22 cellular contexts compared by ENCODE assay signal in genomic region chr21:45927032-45927431, GRCh38. TPM values are rescaled to one million over a fixed set of nuclear protein-coding genes. Genes with fewer than 3 reads are reported as not detected.
DNase-seq lines count a peak whose midpoint lies in the region; ATAC-seq and TF ChIP-seq lines count a peak whose summit lies in the region.
"Had no signal": no experiment of that assay in that cellular context is flagged by ENCODE, and none has a peak within 500 bp of the region (broad histone marks: within the 10 kb centered on the region; RNA-seq: fewer than 3 reads in every experiment).

No MANE protein-coding gene starts in this region.

- H3K36me3 Mint-ChIP-seq in glutamatergic neuron (ENCODE audit: unreplicated experiment), result peaks cover 18% of the 10 kb centered on the region
- H3K36me3 Mint-ChIP-seq: CD4-positive, alpha-beta memory T cell had no signal

- H3K4me1 Mint-ChIP-seq in glutamatergic neuron (ENCODE audit: low read depth, unreplicated experiment), result peaks cover 2% of the 10 kb centered on the region
- H3K4me1 Mint-ChIP-seq: GM23338, H9 had no signal

- H3F3A ChIP-seq in Loucy (ENCODE audit: low read depth), result peaks cover 7% of the 10 kb centered on the region; the same call in 1 of the 2 replicates

- H3K4me1 ChIP-seq in BLaER1 (peaks cover 51% of the 10 kb centered on the region), Loucy (ENCODE audit: insufficient read depth, low read length, poor library complexity, severe bottlenecking) (peaks cover 20% of the 10 kb centered on the region)
- H3K4me1 ChIP-seq: A549, BE2C had no signal

- 0 out of 2 replicates have a peak overlapping the region, but pooled peaks have one; percentile 27 for H3K4me2 ChIP-seq in BLaER1
- H3K4me2 ChIP-seq in Loucy (ENCODE audit: low read depth, low read length, poor library complexity, severe bottlenecking), result peak overlapping the region; percentile 13
- H3K4me2 ChIP-seq: A549, GM23338 had no signal

- DNase-seq in SKM-1 treated with dmso at 0.1 percent for 144 hours (lab: John Stamatoyannopoulos, UW; ENCODE audit: unreplicated experiment) (peak; percentile 5), glutamatergic neuron (no peak), T-helper 9 cell (no peak)
- DNase-seq: 8988T; ACHN; AML-193; BE2C; C1 segment of cervical spinal cord; CD4-positive, alpha-beta memory T cell; DMS 273 treated with DMSO at 0.1 percent for 48 hours; DMS79; EL; GDM1; H9 had no signal

- H3K27ac ChIP-seq in BLaER1, result no peak overlapping the region
- H3K27ac ChIP-seq: A549 had no signal

- no peak overlapping the region for H3K4me3 ChIP-seq in BLaER1
- no peak overlapping the region for H3K4me3 ChIP-seq in Loucy (ENCODE audit: low read length, poor library complexity, severe bottlenecking)
- H3K4me3 ChIP-seq: A549, GM12878, GM23338 had no signal

- H3K9ac ChIP-seq in BLaER1, result no peak overlapping the region
- H3K9ac ChIP-seq in Loucy (ENCODE audit: low read depth, low read length, poor library complexity, severe bottlenecking), result no peak overlapping the region

- H3K4me3 Mint-ChIP-seq in glutamatergic neuron (ENCODE audit: unreplicated experiment), result no peak overlapping the region
- H3K4me3 Mint-ChIP-seq: CD4-positive, alpha-beta memory T cell; GM23338; H9 had no signal

- H4K20me1 ChIP-seq in BLaER1, result no peaks in the 10 kb centered on the region
- no peaks in the 10 kb centered on the region for H4K20me1 ChIP-seq in Loucy (ENCODE audit: insufficient read depth, low read length, poor library complexity, severe bottlenecking)

- peaks cover 17% of the 10 kb centered on the region for H3K9me3 ChIP-seq in BLaER1
- H3K9me3 ChIP-seq in Loucy (ENCODE audit: insufficient read depth, low read depth, low read length), result no peaks in the 10 kb centered on the region
- H3K9me3 ChIP-seq: A549, BE2C had no signal

- H3K9me3 Mint-ChIP-seq in glutamatergic neuron (ENCODE audit: unreplicated experiment), result peaks cover 9% of the 10 kb centered on the region

- no peak for TF ChIP-seq CTCF in Loucy (conservative IDR thresholded peaks at IDR 0.05; ENCODE audit: low read length)
- no peak for TF ChIP-seq CTCF in glutamatergic neuron (IDR thresholded peaks at IDR 0.05; ENCODE audit: partially characterized antibody, unreplicated experiment)

- H3K79me2 ChIP-seq in Loucy (ENCODE audit: insufficient read depth, low read length), result no peaks in the 10 kb centered on the region

- peaks cover 2% of the 10 kb centered on the region for H3K27me3 Mint-ChIP-seq in glutamatergic neuron (ENCODE audit: unreplicated experiment)

- ATAC-seq in GM19455 (IDR thresholded peaks at IDR 0.05; ENCODE audit: unreplicated experiment) (no peak), HG03565 (IDR thresholded peaks at IDR 0.05; ENCODE audit: unreplicated experiment) (no peak)
- ATAC-seq: GM12878, HCT116 had no signal

- no peak overlapping the region for H2AFZ ChIP-seq in Loucy (ENCODE audit: low read length)
- H2AFZ ChIP-seq: GM23338 had no signal

- no peaks in the 10 kb centered on the region for H3K9me2 ChIP-seq in Loucy (replicated peaks; ENCODE audit: low read depth, low read length)

- peak overlapping the region; percentile 23 for H3K27ac Mint-ChIP-seq in glutamatergic neuron (ENCODE audit: unreplicated experiment)
- H3K27ac Mint-ChIP-seq: GM23338, H9 had no signal

- H3K27me3 ChIP-seq in BLaER1, result no peaks in the 10 kb centered on the region; the same call in 1 of the 2 replicates
- no peaks in the 10 kb centered on the region for H3K27me3 ChIP-seq in Loucy (ENCODE audit: insufficient read depth, low read length, poor library complexity, severe bottlenecking)
- H3K27me3 ChIP-seq: BE2C had no signal

- H3K36me3 ChIP-seq in BLaER1 (peaks cover 16% of the 10 kb centered on the region; the same call in 1 of the 2 replicates), Loucy (ENCODE audit: insufficient read depth, low read length) (no peaks in the 10 kb centered on the region)

RNA-seq across cellular contexts. Expression of gene COL6A1, which starts 54.5 kb away (rescaled TPM):
- total RNA-seq in glutamatergic neuron (ENCODE audit: unreplicated experiment), result 407 TPM
